ENCODE assay signal across 11 cellular contexts in genomic region chr14:95488376-95489162, GRCh38. TPM values are rescaled to one million over a fixed set of nuclear protein-coding genes. Genes with fewer than 3 reads are reported as not detected.
DNase-seq lines count a peak whose midpoint lies in the region; ATAC-seq and TF ChIP-seq lines count a peak whose summit lies in the region.
"Had no signal": no experiment of that assay in that cellular context is flagged by ENCODE, and none has a peak within 500 bp of the region (broad histone marks: within the 10 kb centered on the region; RNA-seq: fewer than 3 reads in every experiment).

No MANE protein-coding gene starts in this region.

- peak overlapping the region; percentile 74 for H3K27ac ChIP-seq in cingulate gyrus (ENCODE audit: low read depth, low read length)
- H3K27ac ChIP-seq in tibial artery, result peak overlapping the region; percentile 81 to 84

- H3K9me3 ChIP-seq in mucosa of descending colon (no peaks in the 10 kb centered on the region), tibial artery (no peaks in the 10 kb centered on the region)

- intact Hi-C loops in mucosa of descending colon (cut with DNase I, micrococcal nuclease) (no loop called here), tibial artery (cut with DNase I; ENCODE audit: low total_unique reads) (no loop called here)

- no peak overlapping the region for H3K4me3 ChIP-seq in mucosa of descending colon
- H3K4me3 ChIP-seq in tibial artery, result no peak overlapping the region

- H3K27ac Mint-ChIP-seq in activated CD8-positive, alpha-beta memory T cell treated with anti-CD3 and anti-CD28 coated beads, Interleukin-2, amount 10 ng/mL, durations not matched to agents 7 days and 5 days, result peak overlapping the region; percentile 55
- H3K27ac Mint-ChIP-seq: activated T-cell treated with anti-CD3 and anti-CD28 coated beads, Interleukin-2, amount 50 U/mL, for 72 hours had no signal

- no peak overlapping the region for H3K4me3 Mint-ChIP-seq in activated CD8-positive, alpha-beta memory T cell treated with anti-CD3 and anti-CD28 coated beads, Interleukin-2, amount 10 ng/mL, durations not matched to agents 7 days and 5 days
- H3K4me3 Mint-ChIP-seq: activated T-cell treated with anti-CD3 and anti-CD28 coated beads, Interleukin-2, amount 50 U/mL, for 72 hours had no signal

- peaks cover 24% of the 10 kb centered on the region for H3K36me3 Mint-ChIP-seq in activated CD8-positive, alpha-beta memory T cell treated with anti-CD3 and anti-CD28 coated beads, Interleukin-2, amount 10 ng/mL, durations not matched to agents 7 days and 5 days

- TF ChIP-seq CTCF in mucosa of descending colon (IDR thresholded peaks at IDR 0.05), result no peak
- no peak for TF ChIP-seq CTCF in tibial artery (IDR thresholded peaks at IDR 0.05)

- DNase-seq in activated CD8-positive, alpha-beta memory T cell treated with anti-CD3 and anti-CD28 coated beads, Interleukin-2, amount 10 ng/mL, durations not matched to agents 7 days and 5 days, result no peak
- no peak for DNase-seq in activated CD8-positive, alpha-beta memory T cell treated with anti-CD3 and anti-CD28 coated beads for 24 hours
- DNase-seq in mucosa of descending colon (peak in 1 of 3 donors; percentile 36), tibial artery (peak; percentile 56 to 85), cerebellar cortex (ENCODE audit: low spot score) (no peak)
- no peak for DNase-seq in activated T-cell treated with anti-CD3 and anti-CD28 coated beads, Interleukin-2, amount 50 U/mL, for 1 hour
- DNase-seq: activated T-cell treated with anti-CD3 and anti-CD28 coated beads, Interleukin-2, amount 50 U/mL, for 72 hours; NCI-H748 treated with DMSO at 0.1 percent for 48 hours; occipital lobe had no signal

- H3K27me3 Mint-ChIP-seq in activated CD8-positive, alpha-beta memory T cell treated with anti-CD3 and anti-CD28 coated beads, Interleukin-2, amount 10 ng/mL, durations not matched to agents 7 days and 5 days, result no peaks in the 10 kb centered on the region

- H3K9me3 Mint-ChIP-seq in activated CD8-positive, alpha-beta memory T cell treated with anti-CD3 and anti-CD28 coated beads, Interleukin-2, amount 10 ng/mL, durations not matched to agents 7 days and 5 days (ENCODE audit: low read depth), result no peaks in the 10 kb centered on the region

- H3K36me3 ChIP-seq in mucosa of descending colon (ENCODE audit: low read depth), result no peaks in the 10 kb centered on the region
- H3K36me3 ChIP-seq in tibial artery, result no peaks in the 10 kb centered on the region

- no peak for ATAC-seq in activated CD8-positive, alpha-beta memory T cell treated with anti-CD3 and anti-CD28 coated beads, Interleukin-2, amount 10 ng/mL, durations not matched to agents 7 days and 5 days
- ATAC-seq in mucosa of descending colon (peak; percentile 11), HG03159 (IDR thresholded peaks at IDR 0.05; ENCODE audit: unreplicated experiment) (no peak)
- ATAC-seq: activated T-cell treated with anti-CD3 and anti-CD28 coated beads, Interleukin-2, amount 50 U/mL, for 72 hours had no signal

- peaks cover 27% of the 10 kb centered on the region for H3K4me1 Mint-ChIP-seq in activated CD8-positive, alpha-beta memory T cell treated with anti-CD3 and anti-CD28 coated beads, Interleukin-2, amount 10 ng/mL, durations not matched to agents 7 days and 5 days

- H3K27me3 ChIP-seq in tibial artery, result no peaks in the 10 kb centered on the region

- H3K4me1 ChIP-seq in mucosa of descending colon (ENCODE audit: low read depth) (peaks cover 50% of the 10 kb centered on the region), tibial artery (peaks cover 0 to 68% (median 39%) of the 10 kb centered on the region in 4 donors)

- CTCF ChIA-PET in activated CD8-positive, alpha-beta memory T cell treated with anti-CD3 and anti-CD28 coated beads, Interleukin-2, amount 10 ng/mL, durations not matched to agents 7 days and 5 days (lab: Charles Lee), result interaction anchor here (1.5 kb wide), 1 partner anchor 8 kb away, joined by 4 read pairs; no protein-coding TSS in a partner anchor

RNA-seq across cellular contexts. Expression of gene SYNE3, which starts 27.9 kb away (rescaled TPM):
- 10 to 100 TPM; 65.8 to 81.6 TPM for total RNA-seq in activated CD8-positive, alpha-beta memory T cell treated with anti-CD3 and anti-CD28 coated beads, Interleukin-2, amount 10 ng/mL, durations not matched to agents 7 days and 5 days
- total RNA-seq in mucosa of descending colon, result 10 to 100 TPM; 13.8 to 16.4 (median 13.9) TPM

RNA-seq across cellular contexts. Expression of gene GLRX5, which starts 46.3 kb away (rescaled TPM):
- total RNA-seq in activated CD8-positive, alpha-beta memory T cell treated with anti-CD3 and anti-CD28 coated beads, Interleukin-2, amount 10 ng/mL, durations not matched to agents 7 days and 5 days, result 10 to 100 TPM; 36.4 to 48.5 TPM
- 10 to 100 TPM; 43.9 to 45.8 (median 45.4) TPM for total RNA-seq in mucosa of descending colon

Comparison
In these comparisons a context has a peak if more than half of its experiments do, and no peak if none do; other contexts are left out.
1. DNase-seq: peak in tibial artery (2 of 2); none in activated CD8-positive, alpha-beta memory T cell treated with anti-CD3 and anti-CD28 coated beads, Interleukin-2, amount 10 ng/mL, durations not matched to agents 7 days and 5 days (single experiment), activated CD8-positive, alpha-beta memory T cell treated with anti-CD3 and anti-CD28 coated beads for 24 hours (single experiment), activated T-cell treated with anti-CD3 and anti-CD28 coated beads, Interleukin-2, amount 50 U/mL, for 1 hour (single experiment) and cerebellar cortex (single experiment).